In genomic region chr10:120942806-120943413, GRCh38 we compare ENCODE assay signal across 8 cellular contexts.
A peak's percentile ranks its signal among the peaks of the same experiment; 100 is the strongest.
DNase-seq lines count a peak whose midpoint lies in the region; ATAC-seq, FAIRE-seq and TF ChIP-seq lines count a peak whose summit lies in the region.

No MANE protein-coding gene starts in this region.

- H3K9ac ChIP-seq in HepG2 (ENCODE audit: insufficient read depth, low read depth, low read length): no peak overlapping the region

- no peak overlapping the region for H2AFZ ChIP-seq in HepG2 (ENCODE audit: low read length)

- no peaks in the 10 kb centered on the region for H3K4me1 ChIP-seq in HepG2 (ENCODE audit: insufficient read depth, low read length)

- H3K4me1 Mint-ChIP-seq in chondrocyte (ENCODE audit: low read depth): peaks cover 8% of the 10 kb centered on the region

- H3K27ac ChIP-seq in HepG2 (ENCODE audit: extremely low read length, insufficient read depth, low read length): no peak overlapping the region

- CTCF ChIA-PET in AG04449 (lab: Yijun Ruan, JAX): interaction anchor here (0.6 to 8.1 kb wide), 27 partner anchors 8 to 1356 kb away, joined by 3 to 125 read pairs (median 4); no protein-coding TSS in a partner anchor
- CTCF ChIA-PET in HepG2 (lab: Yijun Ruan, JAX; ENCODE audit: low intra/inter-chr PET ratio, low total read pairs): interaction anchor here (0.8 to 2.3 kb wide), 3 partner anchors 666 to 944 kb away, joined by 4 to 14 read pairs (median 7); no protein-coding TSS in a partner anchor

- H3K4me3 ChIP-seq in AG04449 (ENCODE audit: low read depth, low read length): no peak overlapping the region; the same call in 1 of the 2 replicates
- H3K4me3 ChIP-seq in HepG2 (replicated peaks in 1 of 3; ENCODE audit: insufficient read depth in 1 of 3, low read depth in 2 of 3, low read length in 3 of 3): peak overlapping the region in 1 of 3 experiments; percentile 29; a peak in 2 of 6 replicates

- no peak for TF ChIP-seq POLR2A in HepG2 (IDR thresholded peaks at IDR 0.05; ENCODE audit: insufficient read depth in 1 of 2, low read depth in 2 of 2, low read length in 2 of 2)

- in situ Hi-C loops in HepG2 (cut with HindIII; ENCODE audit: extremely low pct_ligation_motif_present, low pct_unique_long_range_greater_than_20kb): loop anchor here (5.0 kb wide), 1 partner anchor 789 kb away; no protein-coding TSS in a partner anchor

- no peaks in the 10 kb centered on the region for H3K9me3 Mint-ChIP-seq in chondrocyte (ENCODE audit: low read depth)

- intact Hi-C loops in HepG2 (cut with micrococcal nuclease; ENCODE audit: unreplicated experiment): loop anchor here (1.0 to 5.0 kb wide), 3 partner anchors 666 to 959 kb away; no protein-coding TSS in a partner anchor

- no peaks in the 10 kb centered on the region for H3K9me3 ChIP-seq in HepG2 (ENCODE audit: low read length)

- no peaks in the 10 kb centered on the region; a peak in 1 of 5 replicates for H3K27me3 ChIP-seq in HepG2 (ENCODE audit: control insufficient read depth in 1 of 2, insufficient read depth in 2 of 2, low read length in 2 of 2)

- peak; percentile 96 for TF ChIP-seq CTCF in AG04449 (IDR thresholded peaks at IDR 0.05; ENCODE audit: insufficient read depth, low read length, missing control alignments)
- TF ChIP-seq CTCF in chondrocyte (IDR thresholded peaks at IDR 0.05): peak; percentile 94
- peak; percentile 98 for TF ChIP-seq CTCF in HepG2 (CRISPR knock-in tag; IDR thresholded peaks at IDR 0.05)

- H3K36me3 Mint-ChIP-seq in chondrocyte (ENCODE audit: low read depth): no peaks in the 10 kb centered on the region

- H3K27me3 Mint-ChIP-seq in chondrocyte (ENCODE audit: low read depth): no peaks in the 10 kb centered on the region

- H3K4me3 Mint-ChIP-seq in chondrocyte (ENCODE audit: unreplicated experiment): peak overlapping the region; percentile 51

- no peak for TF ChIP-seq EP300 in HepG2 (IDR thresholded peaks at IDR 0.05; ENCODE audit: low read depth in 2 of 2, low read length in 2 of 2)
- TF ChIP-seq EP300 in HepG2 (CRISPR knock-in tag; IDR thresholded peaks at IDR 0.05; ENCODE audit: borderline replicate concordance): no peak

- DNase-seq in AG04449 (ENCODE audit: low read depth, low spot score): peak; percentile 10
- peak; percentile 64 to 82 for DNase-seq in NCI-H446 (lab: John Stamatoyannopoulos, UW)
- DNase-seq in activated CD4-positive, alpha-beta T cell treated with anti-CD3 and anti-CD28 coated beads for 4 hours: peak; percentile 54 to 65
- no peak for DNase-seq in chondrocyte (ENCODE audit: low spot score)
- peak; percentile 32 for DNase-seq in HepG2 (ENCODE audit: low spot score)
- DNase-seq in stimulated activated CD4-positive, alpha-beta T cell treated with anti-CD3 and anti-CD28 coated beads, TNF-alpha, amount 100 ng/mL, for 1 hour (ENCODE audit: low read depth in 3 of 3, low spot score in 1 of 3): peak in 2 of 3 donors; percentile 13 to 70

- H3K36me3 ChIP-seq in HepG2 (replicated peaks in 1 of 2; ENCODE audit: control insufficient read depth in 1 of 2, insufficient read depth in 2 of 2, low read length in 2 of 2): no peaks in the 10 kb centered on the region

- H3K79me2 ChIP-seq in HepG2 (ENCODE audit: insufficient read depth, low read length): no peaks in the 10 kb centered on the region

- H3K27ac Mint-ChIP-seq in chondrocyte (ENCODE audit: unreplicated experiment): no peak overlapping the region

- peak; percentile 92 for TF ChIP-seq RAD21 in HepG2 (CRISPR knock-in tag; IDR thresholded peaks at IDR 0.05)

- peak; percentile 48 for FAIRE-seq in HepG2 (lab: Jason Lieb, UNC)

- BruUV-seq in HepG2 (replicated peaks; lab: Mats Ljungman, UMichigan): no TSS peak

- ATAC-seq in GM18858 (IDR thresholded peaks at IDR 0.05; ENCODE audit: unreplicated experiment): peak; percentile 53
- ATAC-seq in HG03103 (IDR thresholded peaks at IDR 0.05; ENCODE audit: low read depth, unreplicated experiment): peak; percentile 99
- ATAC-seq in HepG2: peak; percentile 92

- peak overlapping the region; percentile 63 for H3K4me2 ChIP-seq in HepG2 (ENCODE audit: low read depth, low read length)

- 16% methylated on average over 19 of the region's 23 CpGs for WGBS in HepG2 (ENCODE audit: low lambda C conversion rate)

- no peaks in the 10 kb centered on the region for H4K20me1 ChIP-seq in HepG2 (ENCODE audit: insufficient read depth, low read length)

- POLR2A ChIA-PET in AG04449 (lab: Yijun Ruan, JAX): no interaction called here
- POLR2A ChIA-PET in HepG2 (lab: Yijun Ruan, JAX): no interaction called here

TF ChIP-seq in HepG2, 621 proteins besides CTCF, POLR2A, EP300 and RAD21 (continues in another document):
- peak; percentile 44 for TF ChIP-seq ZNF687 (CRISPR knock-in tag; IDR thresholded peaks at IDR 0.05)
- no peak for TF ChIP-seq LRRFIP1 (CRISPR knock-in tag; conservative IDR thresholded peaks at IDR 0.05)
- TF ChIP-seq REPIN1 (CRISPR knock-in tag; IDR thresholded peaks at IDR 0.05; ENCODE audit: borderline replicate concordance, low read depth): 0 out of 2 replicates have a peak, but pooled peaks have one; percentile 46
- TF ChIP-seq MTA1 (CRISPR knock-in tag; IDR thresholded peaks at IDR 0.05; ENCODE audit: borderline replicate concordance): no peak
- no peak for TF ChIP-seq NCOA2 (CRISPR knock-in tag; IDR thresholded peaks at IDR 0.05)
- no peak for TF ChIP-seq CCDC6 (CRISPR knock-in tag; IDR thresholded peaks at IDR 0.05)
- TF ChIP-seq TARDBP (CRISPR knock-in tag; IDR thresholded peaks at IDR 0.05): 0 out of 2 replicates have a peak, but pooled peaks have one; percentile 24
- TF ChIP-seq FIP1L1 (IDR thresholded peaks at IDR 0.05; ENCODE audit: borderline replicate concordance, insufficient read depth, low read depth, low read length): no peak
- no peak for TF ChIP-seq ZNF138 (CRISPR knock-in tag; IDR thresholded peaks at IDR 0.05; ENCODE audit: low read depth)
- peak; percentile 55 for TF ChIP-seq SMC3 (IDR thresholded peaks at IDR 0.05; ENCODE audit: low read length)
- TF ChIP-seq ZNF274 (CRISPR knock-in tag; IDR thresholded peaks at IDR 0.05): 0 out of 2 replicates have a peak, but pooled peaks have one; percentile 18
- TF ChIP-seq MAF1 (CRISPR knock-in tag; IDR thresholded peaks at IDR 0.05; ENCODE audit: borderline replicate concordance): no peak
- no peak for TF ChIP-seq FOXC1 (CRISPR knock-in tag; IDR thresholded peaks at IDR 0.05; ENCODE audit: borderline replicate concordance)
